ENCODE assay signal across 7 cellular contexts in the genomic region with DNA sequence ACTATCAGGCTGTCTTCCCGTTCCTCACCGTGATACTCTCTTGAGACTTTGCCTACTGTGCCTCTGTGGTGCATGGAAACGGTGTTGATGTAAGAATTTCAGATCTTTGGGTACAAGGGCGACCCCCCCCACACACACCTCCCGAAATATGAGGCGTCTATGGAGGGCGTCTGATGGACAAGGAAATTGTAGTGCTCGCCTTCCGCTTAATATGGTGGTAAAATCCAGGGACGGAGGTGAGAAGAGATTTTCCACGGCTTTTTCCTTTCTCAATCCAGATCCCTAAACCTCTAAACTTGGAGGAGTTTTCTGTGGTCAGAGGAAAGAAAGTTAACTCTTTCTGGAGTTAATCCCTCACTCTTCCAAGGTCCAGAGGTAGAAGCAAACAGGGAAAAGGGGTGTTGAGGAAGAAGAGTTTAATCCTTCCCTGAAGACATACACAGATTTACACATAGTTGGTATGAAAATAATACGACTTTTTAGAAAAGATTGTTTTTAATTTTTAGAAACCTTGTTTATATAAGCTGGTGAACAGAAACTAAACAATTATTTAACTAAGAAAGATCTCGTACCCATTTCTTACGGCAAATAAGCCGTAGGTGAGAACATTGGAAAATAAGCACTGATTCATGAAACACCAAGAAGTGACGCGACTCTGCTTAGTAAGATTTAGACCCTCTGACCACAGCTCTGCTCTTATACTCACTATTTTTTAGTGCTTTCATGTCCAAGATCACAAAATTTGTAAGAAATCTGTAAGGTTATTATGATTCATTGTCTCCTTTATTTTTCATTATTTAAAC. TPM values are rescaled to one million over a fixed set of nuclear protein-coding genes. Genes with fewer than 3 reads are reported as not detected.
DNase-seq lines count a peak whose midpoint lies in the region; ATAC-seq, FAIRE-seq and TF ChIP-seq lines count a peak whose summit lies in the region.

No MANE protein-coding gene starts in this region.

- H3K27me3 ChIP-seq in suprapubic skin = no peaks in the 10 kb centered on the region

- 33% methylated on average over 17 of the region's 17 CpGs for WGBS in suprapubic skin

- peak; percentile 0 for ATAC-seq in HG03039 (IDR thresholded peaks at IDR 0.05; ENCODE audit: unreplicated experiment)
- peak; percentile 7 to 8 for ATAC-seq in activated T-cell treated with anti-CD3 and anti-CD28 coated beads, Interleukin-2, amount 50 U/mL, for 72 hours (replicated peaks in 1 of 2)

- peaks cover 8% of the 10 kb centered on the region for H3K4me1 Mint-ChIP-seq in activated T-cell treated with anti-CD3 and anti-CD28 coated beads, Interleukin-2, amount 50 U/mL, for 72 hours (ENCODE audit: low read depth)

- H3K27me3 Mint-ChIP-seq in activated T-cell treated with anti-CD3 and anti-CD28 coated beads, Interleukin-2, amount 50 U/mL, for 72 hours (ENCODE audit: low read depth) = peaks cover 16% of the 10 kb centered on the region

- no peaks in the 10 kb centered on the region for H3K9me3 Mint-ChIP-seq in activated T-cell treated with anti-CD3 and anti-CD28 coated beads, Interleukin-2, amount 50 U/mL, for 72 hours

- TF ChIP-seq POLR2A in suprapubic skin (IDR thresholded peaks at IDR 0.05) (no peak), H54 (IDR thresholded peaks at IDR 0.05; ENCODE audit: low read depth, low read length) (no peak)

- H3K9me3 ChIP-seq in suprapubic skin = no peaks in the 10 kb centered on the region

- intact Hi-C loops in posterior vena cava (cut with DNase I) = loop anchor here (5.0 to 10.0 kb wide), 4 partner anchors 68 to 202 kb away; partner anchors contain the start of genes ANG (in 1 of the 2), PIP4P1 (in 1 of the 2), PNP (in 1 of the 2) and RNASE4 (in 1 of the 2)

- DNase-seq in activated T-cell treated with anti-CD3 and anti-CD28 coated beads, Interleukin-2, amount 50 U/mL, for 72 hours = no peak
- DNase-seq in inferior parietal cortex (ENCODE audit: extremely low spot score) = peak; percentile 15
- no peak for DNase-seq in suprapubic skin (ENCODE audit: low spot score in 2 of 2)
- DNase-seq in posterior vena cava (ENCODE audit: low spot score) = no peak
- DNase-seq in H54 (ENCODE audit: insufficient read length, low spot score) = no peak

- H3K4me1 ChIP-seq in suprapubic skin = peaks cover 39% of the 10 kb centered on the region

- H3K4me3 ChIP-seq in GM12875 (ENCODE audit: low read depth, low read length) = peak overlapping the region; percentile 45
- peak overlapping the region; percentile 47 for H3K4me3 ChIP-seq in suprapubic skin

- H3K4me3 Mint-ChIP-seq in activated T-cell treated with anti-CD3 and anti-CD28 coated beads, Interleukin-2, amount 50 U/mL, for 72 hours = no peak overlapping the region

- peak overlapping the region; percentile 25 for H3K27ac ChIP-seq in suprapubic skin

- no peak for FAIRE-seq in H54 (lab: Jason Lieb, UNC)

- H3K36me3 ChIP-seq in suprapubic skin = no peaks in the 10 kb centered on the region

- TF ChIP-seq EP300 in suprapubic skin (IDR thresholded peaks at IDR 0.05) = no peak

- H3K36me3 Mint-ChIP-seq in activated T-cell treated with anti-CD3 and anti-CD28 coated beads, Interleukin-2, amount 50 U/mL, for 72 hours (ENCODE audit: insufficient read depth in 2 of 2) = no peaks in the 10 kb centered on the region

- TF ChIP-seq CTCF in GM12875 (IDR thresholded peaks at IDR 0.05; ENCODE audit: borderline replicate concordance, insufficient read depth, low read depth, low read length) (no peak), suprapubic skin (IDR thresholded peaks at IDR 0.05) (no peak)

- no peak overlapping the region for H3K27ac Mint-ChIP-seq in activated T-cell treated with anti-CD3 and anti-CD28 coated beads, Interleukin-2, amount 50 U/mL, for 72 hours

RNA-seq across cellular contexts. Expression of gene RNASE12, which starts 23.1 kb away (rescaled TPM):
- total RNA-seq in activated T-cell treated with anti-CD3 and anti-CD28 coated beads, Interleukin-2, amount 50 U/mL, for 72 hours = not detected
- not detected for total RNA-seq in suprapubic skin
- not detected for total RNA-seq in posterior vena cava

RNA-seq across cellular contexts. Expression of gene RNASE11, which starts 26.4 kb away (rescaled TPM):
- total RNA-seq in activated T-cell treated with anti-CD3 and anti-CD28 coated beads, Interleukin-2, amount 50 U/mL, for 72 hours = not detected
- not detected for total RNA-seq in suprapubic skin
- total RNA-seq in posterior vena cava = not detected

RNA-seq across cellular contexts. Expression of gene OR6S1, which starts 27.3 kb away (rescaled TPM):
- not detected for total RNA-seq in activated T-cell treated with anti-CD3 and anti-CD28 coated beads, Interleukin-2, amount 50 U/mL, for 72 hours
- total RNA-seq in suprapubic skin (not detected), posterior vena cava (not detected)

RNA-seq across cellular contexts. Expression of gene RNASE9, which starts 53.4 kb away (rescaled TPM):
- total RNA-seq in activated T-cell treated with anti-CD3 and anti-CD28 coated beads, Interleukin-2, amount 50 U/mL, for 72 hours = not detected
- not detected for total RNA-seq in suprapubic skin
- total RNA-seq in posterior vena cava = not detected
